Comparison of ENCODE assay signal across 21 cellular contexts in the genomic region with DNA sequence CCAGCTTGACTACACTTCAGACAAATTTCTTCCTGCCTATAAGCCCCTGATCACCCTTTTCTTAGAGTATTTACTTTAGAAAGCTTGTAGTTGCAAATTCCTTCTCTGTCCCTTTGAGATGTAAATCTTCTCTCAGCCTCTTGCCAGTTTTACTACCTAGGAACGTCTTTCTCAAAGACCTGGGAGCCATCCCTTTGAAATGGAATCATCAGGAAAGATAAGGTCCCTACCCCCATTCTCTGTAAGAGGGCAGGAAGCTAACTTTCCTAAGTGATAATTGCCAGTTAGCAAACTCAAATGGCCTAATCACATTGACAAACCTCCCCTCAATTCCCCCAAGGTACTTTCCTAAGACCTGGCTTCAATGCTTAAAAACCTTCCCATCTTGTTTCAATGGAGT.
DNase-seq lines count a peak whose midpoint lies in the region; ATAC-seq lines count a peak whose summit lies in the region.
"Had no signal": no experiment of that assay in that cellular context is flagged by ENCODE, and none has a peak within 500 bp of the region (broad histone marks: within the 10 kb centered on the region; RNA-seq: fewer than 3 reads in every experiment).

No MANE protein-coding gene starts in this region.

- H3K9me3 ChIP-seq in HUES6 (ENCODE audit: control insufficient read depth, insufficient read depth, low read depth, low read length) = no peaks in the 10 kb centered on the region
- H3K9me3 ChIP-seq in mesenchymal stem cell (ENCODE audit: control insufficient read depth, low read length) = no peaks in the 10 kb centered on the region
- H3K9me3 ChIP-seq: BLaER1 treated with 17β-estradiol and CSF1 and Interleukin-3, amounts not matched to agents 10 nM and 100 nM had no signal

- H3K4me3 ChIP-seq in HUES6 (ENCODE audit: low read depth, low read length) = peak overlapping the region; percentile 24; the same call in 1 of the 2 replicates
- H3K4me3 ChIP-seq in mesendoderm (ENCODE audit: low read length) = no peak overlapping the region
- no peak overlapping the region for H3K4me3 ChIP-seq in mesenchymal stem cell (ENCODE audit: insufficient read depth in 1 of 2, low read depth in 1 of 2, low read length in 2 of 2)
- H3K4me3 ChIP-seq: BLaER1 treated with 17β-estradiol and CSF1 and Interleukin-3, amounts not matched to agents 10 nM and 100 nM had no signal

- no peak overlapping the region for H3K23ac ChIP-seq in mesendoderm (ENCODE audit: low read length)
- no peak overlapping the region for H3K23ac ChIP-seq in mesenchymal stem cell (ENCODE audit: low read length in 2 of 2)

- H4K8ac ChIP-seq in mesendoderm (ENCODE audit: low read depth, low read length) (no peak overlapping the region), mesenchymal stem cell (ENCODE audit: low read length) (no peak overlapping the region)

- H3K4me2 ChIP-seq in mesendoderm (ENCODE audit: low read length) (no peak overlapping the region), mesenchymal stem cell (ENCODE audit: low read length, poor library complexity, severe bottlenecking) (no peak overlapping the region)
- H3K4me2 ChIP-seq: BLaER1 treated with 17β-estradiol and CSF1 and Interleukin-3, amounts not matched to agents 10 nM and 100 nM had no signal

- no peaks in the 10 kb centered on the region for H3K79me2 ChIP-seq in mesendoderm (ENCODE audit: control insufficient read depth, insufficient read depth, low read length)

- H2BK15ac ChIP-seq in mesendoderm (replicated peaks; ENCODE audit: low read depth) (no peak overlapping the region), mesenchymal stem cell (ENCODE audit: low read depth, poor library complexity, severe bottlenecking) (no peak overlapping the region)

- peaks cover 52% of the 10 kb centered on the region for H3K4me1 ChIP-seq in HUES6 (ENCODE audit: control insufficient read depth, insufficient read depth, low read length)
- H3K4me1 ChIP-seq in mesendoderm (ENCODE audit: control insufficient read depth, low read depth, low read length) = peaks cover 19% of the 10 kb centered on the region
- H3K4me1 ChIP-seq in mesenchymal stem cell (ENCODE audit: control insufficient read depth, insufficient read depth, low read depth, low read length) = no peaks in the 10 kb centered on the region

- H3K27me3 ChIP-seq in HUES6 (ENCODE audit: control insufficient read depth, insufficient read depth, low read length) = peaks cover 85% of the 10 kb centered on the region
- no peaks in the 10 kb centered on the region for H3K27me3 ChIP-seq in mesendoderm (ENCODE audit: insufficient read depth, low read length, poor library complexity)
- H3K27me3 ChIP-seq in mesenchymal stem cell (ENCODE audit: control insufficient read depth in 1 of 2, insufficient read depth in 1 of 2, low read length in 2 of 2) = no peaks in the 10 kb centered on the region
- H3K27me3 ChIP-seq: BLaER1 treated with 17β-estradiol and CSF1 and Interleukin-3, amounts not matched to agents 10 nM and 100 nM had no signal

- H2AFZ ChIP-seq in mesenchymal stem cell (ENCODE audit: low read depth, low read length) = no peak overlapping the region

- ATAC-seq in HG03565 (IDR thresholded peaks at IDR 0.05; ENCODE audit: unreplicated experiment) (no peak), GM19324 (IDR thresholded peaks at IDR 0.05; ENCODE audit: low FRiP score, unreplicated experiment) (no peak)
- ATAC-seq: CD8-positive, alpha-beta T cell; Panc1; SK-N-SH treated with all-trans-retinoic acid at 6 μM for 48 hours had no signal

- H2BK5ac ChIP-seq in mesendoderm (ENCODE audit: low read length) = no peak overlapping the region
- no peak overlapping the region for H2BK5ac ChIP-seq in mesenchymal stem cell (ENCODE audit: low read depth, low read length, poor library complexity, severe bottlenecking)

- H3K56ac ChIP-seq in mesendoderm (ENCODE audit: low read length) = no peak overlapping the region

- no CpG with 5 or more reads among the region's 1 CpG for WGBS in mesendoderm (ENCODE audit: extremely low coverage, insufficient coverage, low lambda C conversion rate)
- 31% methylated on average over 1 of the region's 1 CpG for WGBS in mesenchymal stem cell

- H4K91ac ChIP-seq in mesenchymal stem cell (ENCODE audit: low read length) = no peak overlapping the region

- H2BK12ac ChIP-seq in mesenchymal stem cell (ENCODE audit: low read length in 2 of 2) = no peak overlapping the region

- H3K9ac ChIP-seq in HUES6 (ENCODE audit: low read length) (peak overlapping the region; percentile 41), mesendoderm (ENCODE audit: low read length) (no peak overlapping the region), mesenchymal stem cell (ENCODE audit: low read length) (no peak overlapping the region)
- H3K9ac ChIP-seq: BLaER1 treated with 17β-estradiol and CSF1 and Interleukin-3, amounts not matched to agents 10 nM and 100 nM had no signal

- peak overlapping the region; percentile 72; the same call in 1 of the 2 replicates for H3K27ac ChIP-seq in HUES6 (ENCODE audit: low read depth, low read length)
- H3K27ac ChIP-seq in mesendoderm (ENCODE audit: low read depth, low read length) = peak overlapping the region; percentile 61
- no peak overlapping the region for H3K27ac ChIP-seq in mesenchymal stem cell (ENCODE audit: low read length, poor library complexity, severe bottlenecking)
- H3K27ac ChIP-seq: BLaER1 treated with 17β-estradiol and CSF1 and Interleukin-3, amounts not matched to agents 10 nM and 100 nM; HL-60 had no signal

- H3K14ac ChIP-seq in mesenchymal stem cell (ENCODE audit: low read length in 2 of 2) = no peak overlapping the region

- H3K4ac ChIP-seq in mesendoderm (ENCODE audit: low read depth, low read length) (no peak overlapping the region), mesenchymal stem cell (ENCODE audit: low read depth in 1 of 2, low read length in 2 of 2) (no peak overlapping the region)

- DNase-seq in ELF-1 (ENCODE audit: low read depth, low spot score) (peak; percentile 91), iPS DF 19.7 (ENCODE audit: low read depth, low spot score) (peak; percentile 93), mesendoderm (peak; percentile 99), mesenchymal stem cell (no peak), NCI-H128 (lab: John Stamatoyannopoulos, UW; ENCODE audit: unreplicated experiment) (no peak)
- DNase-seq: 8988T; Calu3; CD8-positive, alpha-beta T cell; DMS153; KG1; NCI-H1092; NCI-H146; NCI-H2029 treated with DMSO at 0.1 percent for 48 hours; NCI-H446 treated with DMSO at 0.1 percent for 48 hours had no signal

- no peak overlapping the region for H3K18ac ChIP-seq in mesendoderm (ENCODE audit: low read length)
- no peak overlapping the region for H3K18ac ChIP-seq in mesenchymal stem cell (ENCODE audit: low read depth in 1 of 2, low read length in 2 of 2)

- no peak overlapping the region for H2AK5ac ChIP-seq in mesendoderm (ENCODE audit: low read length)
- no peak overlapping the region for H2AK5ac ChIP-seq in mesenchymal stem cell (ENCODE audit: low read length, severe bottlenecking)

- H3K79me1 ChIP-seq in mesendoderm (ENCODE audit: low read length) (no peaks in the 10 kb centered on the region), mesenchymal stem cell (replicated peaks; ENCODE audit: low read length, poor library complexity, severe bottlenecking) (no peaks in the 10 kb centered on the region)

- H4K5ac ChIP-seq in mesendoderm (ENCODE audit: low read length) = no peak overlapping the region

- H3K36me3 ChIP-seq in HUES6 (ENCODE audit: control insufficient read depth, insufficient read depth, low read length) (no peaks in the 10 kb centered on the region), mesendoderm (ENCODE audit: control insufficient read depth, insufficient read depth, low read length) (no peaks in the 10 kb centered on the region), mesenchymal stem cell (ENCODE audit: control insufficient read depth in 1 of 2, insufficient read depth in 2 of 2, low read depth in 1 of 2, low read length in 2 of 2) (no peaks in the 10 kb centered on the region)
- H3K36me3 ChIP-seq: BLaER1 treated with 17β-estradiol and CSF1 and Interleukin-3, amounts not matched to agents 10 nM and 100 nM had no signal

- H2BK120ac ChIP-seq in mesendoderm (ENCODE audit: low read depth, low read length) = no peak overlapping the region
- H2BK120ac ChIP-seq in mesenchymal stem cell (ENCODE audit: low read depth, low read length) = no peak overlapping the region

Comparison
In these comparisons a context has a peak if more than half of its experiments do, and no peak if none do; other contexts are left out.
1. DNase-seq: peak in ELF-1 (single experiment), iPS DF 19.7 (single experiment) and mesendoderm (single experiment); none in mesenchymal stem cell (single experiment) and NCI-H128 (single experiment).